Comparison of ENCODE assay signal across 11 cellular contexts in the genomic region with DNA sequence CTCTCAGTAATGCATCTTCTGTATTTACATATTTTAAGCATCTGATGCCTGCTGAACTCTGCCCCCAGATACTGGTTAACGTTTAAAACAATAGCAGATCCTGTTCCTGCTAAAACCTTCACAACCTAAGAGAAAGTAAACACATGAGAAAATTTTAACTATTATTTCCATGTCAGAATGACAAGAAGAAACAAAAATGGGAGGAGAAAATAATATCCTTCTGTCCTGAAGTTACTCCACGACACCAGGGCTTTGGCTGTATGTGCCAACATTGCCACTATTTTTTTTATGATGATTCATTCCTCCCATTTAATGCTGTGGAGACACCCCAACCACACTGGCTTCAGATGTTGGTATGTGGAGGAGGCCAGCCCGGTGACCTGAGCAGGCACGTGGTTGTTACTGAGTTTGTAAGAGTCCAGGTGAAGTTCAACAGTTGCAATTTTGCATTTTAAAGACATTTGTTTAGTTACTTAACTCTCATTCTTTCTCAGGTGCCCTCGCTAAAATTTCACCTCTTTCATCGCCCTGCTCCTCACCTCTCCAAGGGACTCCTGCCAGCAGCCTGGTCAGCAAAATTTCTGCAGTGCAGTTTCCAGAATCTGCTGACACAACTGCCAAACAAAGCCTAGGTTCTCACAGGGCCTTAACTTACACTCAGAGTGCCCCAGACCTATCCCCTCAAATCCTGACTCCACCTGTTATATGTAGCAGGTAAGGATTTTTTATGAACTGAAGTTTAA.
DNase-seq lines count a peak whose midpoint lies in the region; ATAC-seq, FAIRE-seq and TF ChIP-seq lines count a peak whose summit lies in the region.
"Had no signal": no experiment of that assay in that cellular context is flagged by ENCODE, and none has a peak within 500 bp of the region (broad histone marks: within the 10 kb centered on the region; RNA-seq: fewer than 3 reads in every experiment).

No MANE protein-coding gene starts in this region.

- no peak for TF ChIP-seq CTCF in colonic mucosa (IDR thresholded peaks at IDR 0.05)
- TF ChIP-seq CTCF in tibial artery (IDR thresholded peaks at IDR 0.05), result no peak
- no peak for TF ChIP-seq CTCF in natural killer cell (IDR thresholded peaks at IDR 0.05)

- H3K4me3 ChIP-seq in colonic mucosa (no peak overlapping the region), tibial artery (no peak overlapping the region)

- peaks cover 5% of the 10 kb centered on the region for H3K4me1 ChIP-seq in colonic mucosa
- peaks cover 0 to 72% (median 11%) of the 10 kb centered on the region in 4 donors for H3K4me1 ChIP-seq in tibial artery

- H3K36me3 Mint-ChIP-seq in natural killer cell, result no peaks in the 10 kb centered on the region

- ATAC-seq in natural killer cell, result no peak
- ATAC-seq: stimulated activated naive CD8-positive, alpha-beta T cell treated with anti-CD3 and anti-CD28 coated beads, Interleukin-15, Interleukin-2, amounts not matched to agents 100 U/mL and 50 U/mL, for 24 hours had no signal

- no peak overlapping the region for H3K4me3 Mint-ChIP-seq in natural killer cell

- H3K4me1 Mint-ChIP-seq in natural killer cell, result no peaks in the 10 kb centered on the region

- peak; percentile 27 for DNase-seq in DMS53 (lab: John Stamatoyannopoulos, UW)
- DNase-seq in DMS53 treated with DMSO at 0.1 percent for 48 hours (lab: John Stamatoyannopoulos, UW; ENCODE audit: unreplicated experiment), result no peak
- DNase-seq in colonic mucosa, result peak; percentile 58
- DNase-seq in tibial artery, result peak; percentile 25 to 72
- no peak for DNase-seq in retina
- DNase-seq in T-helper 1 cell, result no peak
- DNase-seq in natural killer cell, result no peak
- DNase-seq: stimulated activated naive CD8-positive, alpha-beta T cell treated with anti-CD3 and anti-CD28 coated beads, Interleukin-15, Interleukin-2, amounts not matched to agents 100 U/mL and 50 U/mL, for 24 hours; T1000 had no signal

- peaks cover 3 to 5% of the 10 kb centered on the region in 2 donors for H3K9me3 Mint-ChIP-seq in natural killer cell

- no peaks in the 10 kb centered on the region for H3K9me3 ChIP-seq in colonic mucosa
- H3K9me3 ChIP-seq in tibial artery, result no peaks in the 10 kb centered on the region

- H3K36me3 ChIP-seq in colonic mucosa, result no peaks in the 10 kb centered on the region
- H3K36me3 ChIP-seq in tibial artery, result peaks cover 0 to 15% (median 2%) of the 10 kb centered on the region in 3 donors

- FAIRE-seq in islet of Langerhans (lab: Jason Lieb, UNC), result peak; percentile 27

- H3K27me3 ChIP-seq in colonic mucosa (no peaks in the 10 kb centered on the region), tibial artery (no peaks in the 10 kb centered on the region)

- no peak overlapping the region for H3K9ac ChIP-seq in colonic mucosa (ENCODE audit: low read depth in 2 of 2, low read length in 2 of 2)

- H3K27ac ChIP-seq in colonic mucosa (peak overlapping the region; percentile 59), tibial artery (peak overlapping the region; percentile 10 to 35)
- H3K27ac ChIP-seq: 22Rv1 had no signal

- no peak overlapping the region for H3K27ac Mint-ChIP-seq in natural killer cell

- intact Hi-C loops in colonic mucosa (cut with DNase I) (no loop called here), tibial artery (cut with DNase I; ENCODE audit: low total_unique reads) (no loop called here), natural killer cell (cut with micrococcal nuclease) (no loop called here)

- no peaks in the 10 kb centered on the region for H3K27me3 Mint-ChIP-seq in natural killer cell (ENCODE audit: low read depth in 2 of 2)

Comparison
In these comparisons a context has a peak if more than half of its experiments do, and no peak if none do; other contexts are left out.
1. DNase-seq: peak in DMS53 (single experiment), colonic mucosa (single experiment) and tibial artery (2 of 2); none in DMS53 treated with DMSO at 0.1 percent for 48 hours (single experiment), retina (single experiment), T-helper 1 cell (0 of 5) and natural killer cell (single experiment).